Comparison of ENCODE assay signal across 8 cellular contexts in the genomic region with DNA sequence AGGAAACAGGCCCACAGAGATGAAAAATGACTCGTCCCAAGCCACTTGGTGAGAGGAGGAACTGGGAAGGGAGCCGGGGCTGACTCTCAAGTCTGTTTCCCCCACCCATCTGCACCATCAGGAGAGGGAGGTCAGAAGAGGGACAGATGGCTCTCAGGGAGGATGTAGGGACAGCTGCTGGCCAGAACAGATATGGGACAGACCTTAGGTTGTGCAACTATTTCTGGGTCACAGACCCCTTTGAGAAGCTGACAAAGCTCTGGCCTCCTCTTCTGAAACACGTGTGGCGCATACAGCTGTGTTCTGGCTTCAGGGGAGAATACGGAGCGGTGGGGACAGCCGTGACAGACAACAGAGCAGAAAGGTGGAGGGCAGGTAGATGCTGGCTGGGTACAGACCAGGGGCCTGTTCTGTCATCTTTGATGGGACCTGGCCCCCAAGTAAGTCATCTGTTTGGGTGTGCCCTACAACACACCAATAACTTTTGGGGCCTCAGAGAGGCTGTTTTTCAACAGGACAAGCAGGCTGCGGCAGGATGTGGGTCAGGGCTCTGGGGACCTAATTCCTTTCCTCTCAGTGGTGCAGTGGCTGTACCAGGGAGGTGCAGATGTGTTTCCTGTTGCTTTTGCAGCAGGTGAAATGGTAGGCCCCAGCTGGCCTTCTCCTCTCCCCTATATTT. TPM values are rescaled to one million over a fixed set of nuclear protein-coding genes. Genes with fewer than 3 reads are reported as not detected.
DNase-seq lines count a peak whose midpoint lies in the region; ATAC-seq and TF ChIP-seq lines count a peak whose summit lies in the region.

No MANE protein-coding gene starts in this region.

- H3K27me3 Mint-ChIP-seq in activated B cell treated with CpG ODN at 0.5 μM for 24 hours = no peaks in the 10 kb centered on the region

- H3K36me3 ChIP-seq in heart left ventricle (no peaks in the 10 kb centered on the region), tibial nerve (peaks cover 0 to 4% (median 0%) of the 10 kb centered on the region in 3 donors), neuronal stem cell (replicated peaks in 1 of 2; ENCODE audit: control insufficient read depth in 2 of 2, insufficient read depth in 2 of 2, low read length in 2 of 2) (peaks cover 4 to 6% of the 10 kb centered on the region in 2 donors)

- ATAC-seq in GM18505 (IDR thresholded peaks at IDR 0.05; ENCODE audit: unreplicated experiment) = no peak
- peak; percentile 40 for ATAC-seq in HG03135 (IDR thresholded peaks at IDR 0.05; ENCODE audit: unreplicated experiment)
- ATAC-seq in activated B cell treated with CpG ODN at 0.5 μM for 24 hours (ENCODE audit: low read depth) = peak; percentile 12
- ATAC-seq in heart left ventricle = peak; percentile 13 to 60 (median 52)

- intact Hi-C loops in activated B cell treated with CpG ODN at 0.5 μM for 24 hours (cut with micrococcal nuclease) = loop anchor here (5.0 to 10.0 kb wide), 2 partner anchors 185 to 1078 kb away; partner anchors contain the start of genes HMGN2 and MAP3K6
- intact Hi-C loops in heart left ventricle (cut with DNase I) = loop anchor here in 3 of 10 donors (2.0 to 5.0 kb wide), 3 partner anchors 16 to 75 kb away; no protein-coding TSS in a partner anchor

- peak overlapping the region; percentile 60 for H3K4me3 Mint-ChIP-seq in activated B cell treated with CpG ODN at 0.5 μM for 24 hours

- H3K9me3 Mint-ChIP-seq in activated B cell treated with CpG ODN at 0.5 μM for 24 hours = no peaks in the 10 kb centered on the region

- peaks cover 6% of the 10 kb centered on the region for H3K79me1 ChIP-seq in neuronal stem cell (ENCODE audit: low read depth, low read length)

- no peak overlapping the region for H3K4ac ChIP-seq in neuronal stem cell (ENCODE audit: low read length)

- H3K27ac ChIP-seq in heart left ventricle (peak overlapping the region in 11 of 12 donors; percentile 26 to 98 (median 66)), tibial nerve (peak overlapping the region in 3 of 4 donors; percentile 31 to 72 (median 54)), neuronal stem cell (replicated peaks; ENCODE audit: low read length) (no peak overlapping the region)

- no peak overlapping the region for H2AK5ac ChIP-seq in neuronal stem cell (ENCODE audit: low read depth, low read length)

- WGBS in heart left ventricle, 4 donors = 35 to 49% (median 45%) methylated on average over 8 of the region's 8 CpGs
- WGBS in tibial nerve, 2 donors = 59 to 61% methylated on average over 8 of the region's 8 CpGs
- no CpG with 5 or more reads among the region's 8 CpGs for WGBS in neuronal stem cell (ENCODE audit: extremely low coverage in 2 of 2, insufficient read length in 2 of 2, insufficient replicate concordance in 1 of 2), 2 donors

- CTCF ChIA-PET in activated B cell treated with CpG ODN at 0.5 μM for 24 hours (lab: Charles Lee) = interaction anchor here (1.2 to 10.4 kb wide), 3 partner anchors 11 to 54 kb away, joined by 5 to 372 read pairs (median 37); partner anchors contain the start of genes CD52 and CEP85

- peaks cover 17% of the 10 kb centered on the region for H3K36me3 Mint-ChIP-seq in activated B cell treated with CpG ODN at 0.5 μM for 24 hours (ENCODE audit: low read depth)

- H4K91ac ChIP-seq in neuronal stem cell (ENCODE audit: low read depth, low read length, poor library complexity) = no peak overlapping the region

- no peak for TF ChIP-seq CTCF in activated B cell treated with CpG ODN at 0.5 μM for 24 hours (IDR thresholded peaks at IDR 0.05)
- TF ChIP-seq CTCF in heart left ventricle (IDR thresholded peaks at IDR 0.05) = no peak
- TF ChIP-seq CTCF in tibial nerve (IDR thresholded peaks at IDR 0.05) = no peak

- no peak overlapping the region for H2AFZ ChIP-seq in neuronal stem cell (ENCODE audit: low read length)

- H3K9ac ChIP-seq in neuronal stem cell (ENCODE audit: low read depth, low read length, poor library complexity) = no peak overlapping the region

- TF ChIP-seq POLR2A in GM18505 (IDR thresholded peaks at IDR 0.05; ENCODE audit: borderline replicate concordance, extremely low read depth, insufficient read depth, insufficient read length) (peak; percentile 48), heart left ventricle (IDR thresholded peaks at IDR 0.05) (no peak), tibial nerve (IDR thresholded peaks at IDR 0.05) (no peak)

- DNase-seq in activated B cell treated with CpG ODN at 0.5 μM for 24 hours = peak; percentile 55
- DNase-seq in heart left ventricle = peak in 2 of 5 donors; percentile 69 to 87
- DNase-seq in tibial nerve (ENCODE audit: low spot score in 2 of 2) = peak in 1 of 2 donors; percentile 36
- DNase-seq in neuronal stem cell (ENCODE audit: low spot score) = no peak
- no peak for DNase-seq in NCI-H146 (lab: John Stamatoyannopoulos, UW)
- no peak for DNase-seq in NCI-H226

- TF ChIP-seq EP300 in tibial nerve (IDR thresholded peaks at IDR 0.05) = peak in 1 of 2 donors; percentile 43

- no peak overlapping the region for H2BK12ac ChIP-seq in neuronal stem cell (ENCODE audit: low read length)

- H3K4me2 ChIP-seq in neuronal stem cell (ENCODE audit: insufficient read depth, low read length, poor library complexity, severe bottlenecking) = no peak overlapping the region

- H3K9me3 ChIP-seq in heart left ventricle = no peaks in the 10 kb centered on the region
- no peaks in the 10 kb centered on the region for H3K9me3 ChIP-seq in tibial nerve
- no peaks in the 10 kb centered on the region for H3K9me3 ChIP-seq in neuronal stem cell (replicated peaks in 1 of 2; ENCODE audit: control insufficient read depth in 2 of 2, insufficient read depth in 1 of 2, low read depth in 1 of 2, low read length in 2 of 2)

- H3K4me3 ChIP-seq in heart left ventricle = peak overlapping the region in 1 of 12 donors; percentile 5
- no peak overlapping the region for H3K4me3 ChIP-seq in tibial nerve
- no peak overlapping the region for H3K4me3 ChIP-seq in neuronal stem cell (ENCODE audit: low read length in 2 of 2)

- H2BK5ac ChIP-seq in neuronal stem cell (ENCODE audit: low read length) = no peak overlapping the region

- H3K23ac ChIP-seq in neuronal stem cell (ENCODE audit: low read depth, low read length, poor library complexity) = no peak overlapping the region

- H3K27ac Mint-ChIP-seq in activated B cell treated with CpG ODN at 0.5 μM for 24 hours = peak overlapping the region; percentile 100

- POLR2A ChIA-PET in activated B cell treated with CpG ODN at 0.5 μM for 24 hours (lab: Charles Lee) = interaction anchor here (1.4 to 21.5 kb wide), 7 partner anchors 7 to 145 kb away, joined by 3 to 1638 read pairs (median 49); partner anchors contain the start of genes CD52, CEP85, DHDDS and SH3BGRL3

- no peak overlapping the region for H2BK15ac ChIP-seq in neuronal stem cell (ENCODE audit: low read length)

- H3K27me3 ChIP-seq in heart left ventricle = no peaks in the 10 kb centered on the region
- no peaks in the 10 kb centered on the region for H3K27me3 ChIP-seq in tibial nerve
- H3K27me3 ChIP-seq in neuronal stem cell (ENCODE audit: control insufficient read depth in 3 of 3, insufficient read depth in 3 of 3, low read depth in 1 of 3, low read length in 3 of 3) = no peaks in the 10 kb centered on the region

- no peak overlapping the region for H2BK120ac ChIP-seq in neuronal stem cell (ENCODE audit: low read depth, low read length)

- H3K14ac ChIP-seq in neuronal stem cell (ENCODE audit: low read length) = no peak overlapping the region

- no peak overlapping the region for H3K18ac ChIP-seq in neuronal stem cell (ENCODE audit: low read length)

- peaks cover 99% of the 10 kb centered on the region for H3K4me1 Mint-ChIP-seq in activated B cell treated with CpG ODN at 0.5 μM for 24 hours

- peaks cover 9 to 100% (median 37%) of the 10 kb centered on the region in 12 donors for H3K4me1 ChIP-seq in heart left ventricle
- peaks cover 0 to 79% (median 42%) of the 10 kb centered on the region in 4 donors for H3K4me1 ChIP-seq in tibial nerve
- H3K4me1 ChIP-seq in neuronal stem cell (ENCODE audit: control insufficient read depth in 2 of 2, insufficient read depth in 1 of 2, low read depth in 1 of 2, low read length in 2 of 2) = peaks cover 40 to 50% of the 10 kb centered on the region in 2 donors

- no peak overlapping the region for H4K8ac ChIP-seq in neuronal stem cell (ENCODE audit: low read depth, low read length)

RNA-seq across cellular contexts. Expression of gene SH3BGRL3, which starts 7.3 kb away (rescaled TPM):
- total RNA-seq in activated B cell treated with CpG ODN at 0.5 μM for 24 hours (265 and 285 TPM in 2 replicates), heart left ventricle (100 to 1,000 TPM in 1 of 9 donors, 10 to 100 TPM in 8; 22.4 to 234 (median 40.0) TPM), tibial nerve (10 to 100 TPM; 49.6 to 97.2 (median 56.0) TPM)
- 100 to 1,000 TPM in 1 of 2 donors, 10 to 100 TPM in 1; 43.8 to 119 TPM for polyA plus RNA-seq in heart left ventricle
- polyA plus RNA-seq in neuronal stem cell (2013, experiment 1 of 2) = 112 TPM
- 106 TPM for polyA plus RNA-seq in neuronal stem cell (2013, experiment 2 of 2)

RNA-seq across cellular contexts. Expression of gene UBXN11, which starts 19.3 kb away (rescaled TPM):
- total RNA-seq in activated B cell treated with CpG ODN at 0.5 μM for 24 hours = 35.5 and 36.9 TPM in 2 replicates
- total RNA-seq in heart left ventricle = 10 to 100 TPM in 3 of 9 donors, 1 to 10 TPM in 6; 3.7 to 17.2 (median 7.6) TPM
- polyA plus RNA-seq in heart left ventricle = 10 to 100 TPM in 1 of 2 donors, 1 to 10 TPM in 1; 9.0 to 12.2 TPM
- total RNA-seq in tibial nerve = 10 to 100 TPM; 13.8 to 48.3 (median 19.7) TPM
- 14.9 TPM for polyA plus RNA-seq in neuronal stem cell (2013, experiment 1 of 2)
- polyA plus RNA-seq in neuronal stem cell (2013, experiment 2 of 2) = 13.6 TPM

RNA-seq across cellular contexts. Expression of gene CD52, which starts 30.6 kb away (rescaled TPM):
- 449 and 499 TPM in 2 replicates for total RNA-seq in activated B cell treated with CpG ODN at 0.5 μM for 24 hours
- total RNA-seq in heart left ventricle = 10 to 100 TPM in 2 of 9 donors, 1 to 10 TPM in 6, not detected in 1; 1.6 to 89.9 (median 4.4) TPM
- 10 to 100 TPM in 1 of 2 donors, 1 to 10 TPM in 1; 9.9 to 26.1 TPM for polyA plus RNA-seq in heart left ventricle
- total RNA-seq in tibial nerve = 1 to 10 TPM in 1 of 4 donors, not detected in 3; 4.8 TPM
- 2.2 TPM for polyA plus RNA-seq in neuronal stem cell (2013, experiment 1 of 2)
- 1.7 TPM for polyA plus RNA-seq in neuronal stem cell (2013, experiment 2 of 2)

RNA-seq across cellular contexts. Expression of gene CEP85, which starts 53.2 kb away (rescaled TPM):
- total RNA-seq in activated B cell treated with CpG ODN at 0.5 μM for 24 hours (13.8 and 16.4 TPM in 2 replicates), heart left ventricle (100 to 1,000 TPM in 2 of 9 donors, 10 to 100 TPM in 7; 28.6 to 180 (median 48.7) TPM), tibial nerve (10 to 100 TPM; 14.9 to 23.7 (median 20.0) TPM)
- polyA plus RNA-seq in heart left ventricle = 10 to 100 TPM; 13.4 to 22.7 TPM
- 26.9 TPM for polyA plus RNA-seq in neuronal stem cell (2013, experiment 1 of 2)
- 26.9 TPM for polyA plus RNA-seq in neuronal stem cell (2013, experiment 2 of 2)
